Comparison of ENCODE assay signal across 1 cellular context in genomic region chr19:44071824-44072542, GRCh38.
TF ChIP-seq lines count a peak whose summit lies in the region.

TSS of gene ZNF284 (plus strand) at chr19:44072159. CDS start at chr19:44076390, 4,231 bp downstream.

TF ChIP-seq in GM12878, 131 proteins besides CTCF, POLR2A, EP300 and RAD21 (continued from another document):
- no peak for TF ChIP-seq PRDM15 (CRISPR knock-in tag; IDR thresholded peaks at IDR 0.05)
- peak; percentile 20 to 35; a peak in 1 of 4 replicates for TF ChIP-seq BHLHE40 (IDR thresholded peaks at IDR 0.05; ENCODE audit: borderline replicate concordance in 1 of 2, low read depth in 2 of 2, low read length in 1 of 2)
- no peak for TF ChIP-seq SMARCA5 (IDR thresholded peaks at IDR 0.05)
- no peak for TF ChIP-seq RAD51 (IDR thresholded peaks at IDR 0.05)
- TF ChIP-seq EZH2 (IDR thresholded peaks at IDR 0.05; ENCODE audit: borderline replicate concordance, control insufficient read depth, low read depth, low read length) = no peak
- TF ChIP-seq IKZF1 (conservative IDR thresholded peaks at IDR 0.05) = peak; percentile 91
TF ChIP-seq in GM12878: peak in this region for 38.
